15 cellular contexts compared by ENCODE assay signal in the genomic region with DNA sequence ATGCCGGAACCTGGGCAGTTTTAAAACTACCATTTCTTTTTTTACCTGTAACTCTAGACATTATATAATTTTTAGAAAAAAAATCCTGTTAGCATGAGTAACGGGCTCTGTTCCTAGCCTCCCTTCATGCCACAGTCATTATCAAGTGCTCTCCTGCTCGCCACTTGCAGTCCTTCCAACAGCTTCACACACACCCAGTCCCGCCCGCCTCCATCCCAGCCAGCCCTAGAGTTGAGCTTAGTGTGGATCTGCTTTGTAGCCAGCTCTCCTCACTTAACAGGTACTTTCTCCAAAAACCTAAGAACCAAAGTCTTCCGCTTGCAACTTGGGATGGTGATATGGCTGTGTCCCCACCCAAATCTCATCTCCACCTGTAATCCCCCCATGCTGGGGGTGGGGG. TPM values are rescaled to one million over a fixed set of nuclear protein-coding genes. Genes with fewer than 3 reads are reported as not detected.
DNase-seq lines count a peak whose midpoint lies in the region; ATAC-seq and TF ChIP-seq lines count a peak whose summit lies in the region.
"Had no signal": no experiment of that assay in that cellular context is flagged by ENCODE, and none has a peak within 500 bp of the region (broad histone marks: within the 10 kb centered on the region; RNA-seq: fewer than 3 reads in every experiment).

No MANE protein-coding gene starts in this region.

- intact Hi-C loops in cardiac septum (cut with DNase I), result no loop called here
- intact Hi-C loops in activated T-helper 1 cell treated with anti-CD3 and anti-CD28 coated beads, Interleukin-12 subunit alpha, Interleukin-12 subunit beta, Interleukin-2, Interleukin-4 antibody, amounts not matched to agents 30 ng/mL and 10 ng/mL and 1 ng/mL, durations not matched to agents 14 hours and 24 hours and 36 hours (cut with micrococcal nuclease), result no loop called here

- peaks cover 67% of the 10 kb centered on the region for H3K36me3 Mint-ChIP-seq in activated T-helper 1 cell treated with anti-CD3 and anti-CD28 coated beads, Interleukin-12 subunit alpha, Interleukin-12 subunit beta, Interleukin-2, Interleukin-4 antibody, amounts not matched to agents 30 ng/mL and 10 ng/mL and 1 ng/mL, durations not matched to agents 14 hours and 24 hours and 36 hours (ENCODE audit: low read depth)

- TF ChIP-seq CTCF in right atrium auricular region (IDR thresholded peaks at IDR 0.05), result no peak

- H3K4me3 ChIP-seq in right atrium auricular region, result no peak overlapping the region
- H3K4me3 ChIP-seq: SK-N-MC, skin epidermis had no signal

- peaks cover 78% of the 10 kb centered on the region for H3K36me3 ChIP-seq in right atrium auricular region

- no peaks in the 10 kb centered on the region for H3K27me3 Mint-ChIP-seq in activated T-helper 1 cell treated with anti-CD3 and anti-CD28 coated beads, Interleukin-12 subunit alpha, Interleukin-12 subunit beta, Interleukin-2, Interleukin-4 antibody, amounts not matched to agents 30 ng/mL and 10 ng/mL and 1 ng/mL, durations not matched to agents 14 hours and 24 hours and 36 hours (ENCODE audit: insufficient read depth)

- H3K27ac ChIP-seq in right atrium auricular region (peak overlapping the region in 1 of 2 donors; percentile 61), layer of hippocampus (ENCODE audit: low read depth, low read length) (peak overlapping the region; percentile 73)
- H3K27ac ChIP-seq: KMS-11, SK-N-MC, skin epidermis, VCaP had no signal

- H3K27ac Mint-ChIP-seq in activated T-helper 1 cell treated with anti-CD3 and anti-CD28 coated beads, Interleukin-12 subunit alpha, Interleukin-12 subunit beta, Interleukin-2, Interleukin-4 antibody, amounts not matched to agents 30 ng/mL and 10 ng/mL and 1 ng/mL, durations not matched to agents 14 hours and 24 hours and 36 hours, result peak overlapping the region; percentile 80

- peaks cover 35% of the 10 kb centered on the region for H3K4me1 Mint-ChIP-seq in activated T-helper 1 cell treated with anti-CD3 and anti-CD28 coated beads, Interleukin-12 subunit alpha, Interleukin-12 subunit beta, Interleukin-2, Interleukin-4 antibody, amounts not matched to agents 30 ng/mL and 10 ng/mL and 1 ng/mL, durations not matched to agents 14 hours and 24 hours and 36 hours (ENCODE audit: low read depth)

- no peaks in the 10 kb centered on the region for H3K9me3 ChIP-seq in right atrium auricular region

- ATAC-seq in HG03342 (IDR thresholded peaks at IDR 0.05; ENCODE audit: unreplicated experiment) (no peak), GM18858 (IDR thresholded peaks at IDR 0.05; ENCODE audit: unreplicated experiment) (no peak)

- no peak overlapping the region for H3K4me3 Mint-ChIP-seq in activated T-helper 1 cell treated with anti-CD3 and anti-CD28 coated beads, Interleukin-12 subunit alpha, Interleukin-12 subunit beta, Interleukin-2, Interleukin-4 antibody, amounts not matched to agents 30 ng/mL and 10 ng/mL and 1 ng/mL, durations not matched to agents 14 hours and 24 hours and 36 hours

- no peaks in the 10 kb centered on the region for H3K27me3 ChIP-seq in right atrium auricular region
- H3K27me3 ChIP-seq in layer of hippocampus (ENCODE audit: control insufficient read depth, insufficient read depth, low read length), result no peaks in the 10 kb centered on the region

- DNase-seq in cardiac septum (ENCODE audit: low spot score) (peak; percentile 60), right atrium auricular region (ENCODE audit: low spot score) (no peak), HCEC 1CT (no peak)
- DNase-seq in activated T-helper 1 cell treated with anti-CD3 and anti-CD28 coated beads, Interleukin-12 subunit alpha, Interleukin-12 subunit beta, Interleukin-2, Interleukin-4 antibody, amounts not matched to agents 30 ng/mL and 10 ng/mL and 1 ng/mL, durations not matched to agents 14 hours and 24 hours and 36 hours (ENCODE audit: low spot score), result no peak
- no peak for DNase-seq in activated CD8-positive, alpha-beta memory T cell treated with anti-CD3 and anti-CD28 coated beads, Interleukin-2, amount 50 U/mL, for 4 hours
- DNase-seq: activated T-cell treated with anti-CD3 and anti-CD28 coated beads for 4 hours, NCI-H1436, NCI-H345 had no signal

- H3K4me1 ChIP-seq in right atrium auricular region, result peaks cover 0 to 65% of the 10 kb centered on the region in 2 donors

- H3K9me3 Mint-ChIP-seq in activated T-helper 1 cell treated with anti-CD3 and anti-CD28 coated beads, Interleukin-12 subunit alpha, Interleukin-12 subunit beta, Interleukin-2, Interleukin-4 antibody, amounts not matched to agents 30 ng/mL and 10 ng/mL and 1 ng/mL, durations not matched to agents 14 hours and 24 hours and 36 hours, result no peaks in the 10 kb centered on the region

RNA-seq across cellular contexts. Expression of a gene that starts 51.5 kb away (rescaled TPM):
- 141 TPM for total RNA-seq in cardiac septum
- 100 to 1,000 TPM; 161 to 197 TPM for total RNA-seq in right atrium auricular region
- 205 and 206 TPM in 2 replicates for total RNA-seq in activated T-helper 1 cell treated with anti-CD3 and anti-CD28 coated beads, Interleukin-12 subunit alpha, Interleukin-12 subunit beta, Interleukin-2, Interleukin-4 antibody, amounts not matched to agents 30 ng/mL and 10 ng/mL and 1 ng/mL, durations not matched to agents 14 hours and 24 hours and 36 hours
